Comparison of ENCODE assay signal across 8 cellular contexts in the genomic region with DNA sequence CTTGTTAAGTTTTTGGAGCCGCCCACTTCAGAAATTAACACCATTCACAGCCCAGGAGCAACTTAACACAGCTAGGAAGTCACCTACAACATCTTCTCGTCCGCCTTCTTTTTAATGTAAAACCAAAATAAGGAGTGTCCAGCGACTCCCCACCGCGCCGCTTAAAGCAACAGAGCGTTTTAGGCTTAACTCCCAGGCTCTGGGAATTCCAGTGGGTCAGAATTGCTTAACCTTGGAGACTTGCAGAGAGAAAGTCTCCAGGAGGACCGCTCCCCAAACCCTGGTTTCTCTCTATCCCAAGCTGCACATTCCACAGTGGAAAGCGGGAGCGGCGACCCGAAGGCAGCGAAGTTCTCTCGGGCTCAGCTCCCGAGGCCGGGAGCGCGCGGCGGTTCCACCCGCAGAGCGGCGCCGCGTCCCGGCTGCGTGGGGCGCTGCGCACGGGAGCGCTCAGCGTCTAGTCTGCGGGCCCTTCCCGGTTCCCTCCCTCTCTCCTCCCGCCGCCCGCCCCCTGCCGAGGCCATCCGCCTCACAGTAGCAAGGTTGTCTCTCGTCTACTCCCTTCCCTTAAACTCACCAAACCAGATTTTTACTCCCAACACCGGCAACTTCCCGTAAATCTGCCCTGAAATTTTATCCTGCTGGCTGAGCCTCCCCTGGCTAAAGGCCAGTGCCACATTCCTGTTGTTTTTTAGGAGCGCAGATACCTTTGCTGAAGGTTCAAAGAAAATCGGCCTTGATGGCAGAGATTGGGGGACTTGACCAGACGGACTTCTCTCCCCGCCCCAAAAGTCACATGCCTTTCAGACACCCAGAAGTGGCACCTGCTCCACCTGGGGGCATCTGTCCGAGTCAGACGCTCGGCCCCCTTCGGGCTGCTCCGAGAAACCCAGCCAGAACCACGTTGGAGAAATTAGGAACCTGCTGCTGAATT. TPM values are rescaled to one million over a fixed set of nuclear protein-coding genes. Genes with fewer than 3 reads are reported as not detected.
DNase-seq lines count a peak whose midpoint lies in the region; ATAC-seq and TF ChIP-seq lines count a peak whose summit lies in the region.

A gene (minus strand): TSS at position 464 of the 934 bp plus-strand sequence. CDS start 190,971 bp downstream, outside the sequence.

- no peaks in the 10 kb centered on the region for H3K9me2 ChIP-seq in GM23248 (ENCODE audit: insufficient read depth)

- H3K27ac Mint-ChIP-seq in memory B cell = peak within 1 kb of the TSS; percentile 89

- H3K4me2 ChIP-seq in GM23248 (ENCODE audit: unreplicated experiment) = peak within 1 kb of the TSS; percentile 91

- no peaks in the 10 kb centered on the region for H3K27me3 Mint-ChIP-seq in memory B cell

- peaks cover 7% of the 10 kb centered on the region; the same call in 1 of the 2 replicates for H3F3A ChIP-seq in GM23248 (ENCODE audit: insufficient read depth)

- H3K4me3 ChIP-seq in GM23248 (peak within 1 kb of the TSS; percentile 79), WI38 (ENCODE audit: low read depth, low read length) (peak within 1 kb of the TSS; percentile 68)

- H3K4me1 ChIP-seq in GM23248 (ENCODE audit: insufficient read depth) = no peaks in the 10 kb centered on the region

- no peaks in the 10 kb centered on the region for H3K36me3 ChIP-seq in GM23248 (ENCODE audit: low read depth)

- no peaks in the 10 kb centered on the region for H3K79me2 ChIP-seq in GM23248 (ENCODE audit: insufficient read depth)

- H2AFZ ChIP-seq in GM23248 = peak within 1 kb of the TSS; percentile 84

- 11 to 15% methylated on average over 43 to 53 of the region's 53 CpGs for WGBS in GM23248 (ENCODE audit: low coverage in 1 of 2, low lambda C conversion rate in 2 of 2, missing lambda C conversion rate in 2 of 2), 2 experiments

- peak; percentile 33 for TF ChIP-seq CTCF in GM12873 (IDR thresholded peaks at IDR 0.05; ENCODE audit: insufficient read depth, low read depth, low read length, missing control alignments)
- TF ChIP-seq CTCF in WI38 (IDR thresholded peaks at IDR 0.05; ENCODE audit: low read depth, low read length) = 0 out of 2 replicates have a peak, but pooled peaks have one; percentile 9

- H3K9ac ChIP-seq in GM23248 = peak within 1 kb of the TSS; percentile 74

- DNase-seq in GM23248 = peak; percentile 76
- peak; percentile 11 for DNase-seq in LHCN-M2 (ENCODE audit: low read depth)
- DNase-seq in effector CD8-positive, alpha-beta T cell (lab: John Stamatoyannopoulos, UW) = peak; percentile 3
- DNase-seq in memory B cell (ENCODE audit: low spot score in 2 of 2) = peak in 1 of 2 donors; percentile 45
- peak; percentile 2 for DNase-seq in stimulated activated naive CD4-positive, alpha-beta T cell treated with Interleukin-2 at 50 U/mL for 16 hours (lab: John Stamatoyannopoulos, UW)
- no peak for DNase-seq in inferior parietal cortex (ENCODE audit: extremely low spot score)

- H3K9me3 ChIP-seq in GM23248 (ENCODE audit: low read depth) = no peaks in the 10 kb centered on the region

- H3K9me3 Mint-ChIP-seq in memory B cell = no peaks in the 10 kb centered on the region

- H3K27me3 ChIP-seq in GM23248 (replicated peaks; ENCODE audit: insufficient read depth) = no peaks in the 10 kb centered on the region

- no peaks in the 10 kb centered on the region for H4K20me1 ChIP-seq in GM23248 (ENCODE audit: insufficient read depth)

- in situ Hi-C loops in GM23248 (cut with MboI) = loop anchor here (25.0 kb wide), 1 partner anchor 108 kb away; a partner anchor contains a TSS

- H3K36me3 Mint-ChIP-seq in memory B cell = peaks cover 5% of the 10 kb centered on the region

- no peak within 1 kb of the TSS for H3K27ac ChIP-seq in GM23248

- ATAC-seq in memory B cell (ENCODE audit: low read depth) = peak; percentile 53

- H3K4me1 Mint-ChIP-seq in memory B cell = peaks cover 22% of the 10 kb centered on the region

- H3K4me3 Mint-ChIP-seq in memory B cell = peak within 1 kb of the TSS; percentile 98

RNA-seq across cellular contexts. Expression of the gene that starts here (rescaled TPM):
- 1.3 and 2.0 TPM in 2 replicates for total RNA-seq in GM23248 (2014; rRNA removed; shearing (Covaris generic))
- polyA plus RNA-seq in GM23248 (2016; fragmentation: Nextera tagmentation; extraction: Ambion mirVana) = 0.70 and 0.94 TPM in 2 replicates
- 0.06 and 0.17 TPM in 2 replicates for total RNA-seq in LHCN-M2 (2014; rRNA removed)
- 0.02 TPM for polyA plus RNA-seq in LHCN-M2 (2012)

Comparison
In these comparisons a context has a peak if more than half of its experiments do, and no peak if none do; other contexts are left out.
1. Peak in DNase-seq in LHCN-M2; RNA of the gene not detected or under 1 TPM.